Comparison of ENCODE assay signal across 10 cellular contexts in genomic region chrX:153181822-153182221, GRCh38. TPM values are rescaled to one million over a fixed set of nuclear protein-coding genes. Genes with fewer than 3 reads are reported as not detected.
"Had no signal": no experiment of that assay in that cellular context is flagged by ENCODE, and none has a peak within 500 bp of the region (broad histone marks: within the 10 kb centered on the region; RNA-seq: fewer than 3 reads in every experiment).

No MANE protein-coding gene starts in this region.

- H3K36me3 ChIP-seq: HAP-1 had no signal

- ATAC-seq: GM23338, HCT116 had no signal

- H3K9ac ChIP-seq: GM23248 had no signal

- H3K4me2 ChIP-seq: GM23338 had no signal

- H3K4me1 ChIP-seq: HAP-1 had no signal

- DNase-seq: GM23248, GOT3, H7, H9, HCEC 1CT, HFFc6 had no signal

- H3K9me3 ChIP-seq: HAP-1 had no signal

- H2AFZ ChIP-seq: GM23248, GM23338 had no signal

- H3K27ac ChIP-seq: GM23248 had no signal

- H3K4me3 ChIP-seq: GM23248, GM23338, HAP-1 had no signal

RNA-seq across cellular contexts. Expression of gene MAGEA1, which starts 2.7 kb away (rescaled TPM):
- total RNA-seq: GM23248, GM23338, H1, H7, H9, HFFc6 had no signal
